ENCODE assay signal across 28 cellular contexts in genomic region chr7:141156446-141156845, GRCh38.
DNase-seq lines count a peak whose midpoint lies in the region; TF ChIP-seq lines count a peak whose summit lies in the region.
"Had no signal": no experiment of that assay in that cellular context is flagged by ENCODE, and none has a peak within 500 bp of the region (broad histone marks: within the 10 kb centered on the region; RNA-seq: fewer than 3 reads in every experiment).

No MANE protein-coding gene starts in this region.

- no peaks in the 10 kb centered on the region for H3K9me2 ChIP-seq in neural cell (ENCODE audit: insufficient read depth, low read length)

- DNase-seq in HFFc6 (no peak), NCI-H82 (lab: John Stamatoyannopoulos, UW) (peak; percentile 82), left ventricle myocardium inferior (no peak), germinal center (ENCODE audit: low spot score) (no peak), NCI-H2196 treated with DMSO at 0.1 percent for 48 hours (lab: John Stamatoyannopoulos, UW; ENCODE audit: unreplicated experiment) (no peak)
- DNase-seq: AML-193; C1 segment of cervical spinal cord; CD4-positive, alpha-beta memory T cell; COR-L47; DMS 273 treated with DMSO at 0.1 percent for 48 hours; DMS79; EL; GDM1; GOT3; MM.1S; NCI-H187; NCI-H2081 treated with DMSO at 0.1 percent for 48 hours; Peyer's patch; SIG-M5; SW 1271 had no signal

- no peaks in the 10 kb centered on the region for H3F3A ChIP-seq in neural cell (ENCODE audit: insufficient read depth, low read length, poor library complexity, severe bottlenecking)

- H3K36me3 ChIP-seq in BLaER1 treated with 17β-estradiol and CSF1 and Interleukin-3, amounts not matched to agents 10 nM and 100 nM, result no peaks in the 10 kb centered on the region
- H3K36me3 ChIP-seq in neural cell (ENCODE audit: insufficient read depth, low read length) (no peaks in the 10 kb centered on the region), left ventricle myocardium inferior (no peaks in the 10 kb centered on the region)
- H3K36me3 ChIP-seq: HAP-1, Peyer's patch had no signal

- H3K9me3 ChIP-seq in BLaER1 treated with 17β-estradiol and CSF1 and Interleukin-3, amounts not matched to agents 10 nM and 100 nM (replicated peaks in 1 of 11), result no peaks in the 10 kb centered on the region
- H3K9me3 ChIP-seq in neural cell (ENCODE audit: low read length), result no peaks in the 10 kb centered on the region
- H3K9me3 ChIP-seq in left ventricle myocardium inferior (replicated peaks), result no peaks in the 10 kb centered on the region
- H3K9me3 ChIP-seq: HAP-1, Peyer's patch had no signal

- no peak overlapping the region for H3K4me3 Mint-ChIP-seq in HFFc6
- H3K4me3 Mint-ChIP-seq: CD4-positive, alpha-beta memory T cell; IgD-negative memory B cell; T-helper 1 cell treated with Interleukin-12 subunit alpha and Interleukin-12 subunit beta and Interleukin-4 antibody, amounts not matched to agents 30 μg/mL and 1 μg/mL, for 36 hours had no signal

- intact Hi-C loops in left ventricle myocardium inferior (cut with micrococcal nuclease), result no loop called here

- TF ChIP-seq CTCF in HFFc6 (IDR thresholded peaks at IDR 0.05) (no peak), neural cell (IDR thresholded peaks at IDR 0.05; ENCODE audit: poor library complexity, severe bottlenecking) (no peak), left ventricle myocardium inferior (IDR thresholded peaks at IDR 0.05; ENCODE audit: borderline replicate concordance) (no peak)

- peaks cover 54% of the 10 kb centered on the region for H3K4me1 Mint-ChIP-seq in HFFc6 (ENCODE audit: low read depth)
- H3K4me1 Mint-ChIP-seq: CD4-positive, alpha-beta memory T cell had no signal

- H4K20me1 ChIP-seq in BLaER1 treated with 17β-estradiol and CSF1 and Interleukin-3, amounts not matched to agents 10 nM and 100 nM, result no peaks in the 10 kb centered on the region
- H4K20me1 ChIP-seq in neural cell (ENCODE audit: insufficient read depth), result no peaks in the 10 kb centered on the region

- H3K4me1 ChIP-seq in BLaER1 treated with 17β-estradiol and CSF1 and Interleukin-3, amounts not matched to agents 10 nM and 100 nM, result peaks cover 8 to 35% (median 32%) of the 10 kb centered on the region in 10 experiments; a peak in 19 of 20 replicates
- no peaks in the 10 kb centered on the region for H3K4me1 ChIP-seq in left ventricle myocardium inferior
- H3K4me1 ChIP-seq: Peyer's patch had no signal

- H2AFZ ChIP-seq in neural cell (ENCODE audit: low read depth, low read length), result no peak overlapping the region

- TF ChIP-seq RAD21 in neural cell (conservative IDR thresholded peaks at IDR 0.05), result peak; percentile 10

- H3K9ac ChIP-seq in BLaER1 treated with 17β-estradiol and CSF1 and Interleukin-3, amounts not matched to agents 10 nM and 100 nM, result peak overlapping the region in 4 of 11 experiments; percentile 19 to 54 (median 42); a peak in 6 of 22 replicates
- H3K9ac ChIP-seq in neural cell (ENCODE audit: low read length), result no peak overlapping the region
- H3K9ac ChIP-seq: KMS-11 had no signal

- peak overlapping the region in 8 of 11 experiments; percentile 41 to 83 (median 70); a peak in 16 of 22 replicates for H3K4me2 ChIP-seq in BLaER1 treated with 17β-estradiol and CSF1 and Interleukin-3, amounts not matched to agents 10 nM and 100 nM
- no peak overlapping the region for H3K4me2 ChIP-seq in neural cell (ENCODE audit: low read length)
- H3K4me2 ChIP-seq: KMS-11 had no signal

- H3K27ac Mint-ChIP-seq in HFFc6, result peak overlapping the region; percentile 7; the same call in 1 of the 2 replicates
- H3K27ac Mint-ChIP-seq: IgD-negative memory B cell; T-helper 1 cell treated with Interleukin-12 subunit alpha and Interleukin-12 subunit beta and Interleukin-4 antibody, amounts not matched to agents 30 μg/mL and 1 μg/mL, for 36 hours had no signal

- no peaks in the 10 kb centered on the region for H3K36me3 Mint-ChIP-seq in HFFc6 (ENCODE audit: low read depth)
- H3K36me3 Mint-ChIP-seq: CD4-positive, alpha-beta memory T cell; IgD-negative memory B cell had no signal

- H3K27me3 ChIP-seq in BLaER1 treated with 17β-estradiol and CSF1 and Interleukin-3, amounts not matched to agents 10 nM and 100 nM, result no peaks in the 10 kb centered on the region
- H3K27me3 ChIP-seq in neural cell (ENCODE audit: insufficient read depth, low read depth, low read length), result no peaks in the 10 kb centered on the region
- no peaks in the 10 kb centered on the region for H3K27me3 ChIP-seq in left ventricle myocardium inferior (ENCODE audit: low read depth)
- H3K27me3 ChIP-seq: Peyer's patch had no signal

- H3K4me3 ChIP-seq in BLaER1 treated with 17β-estradiol and CSF1 and Interleukin-3, amounts not matched to agents 10 nM and 100 nM, result no peak overlapping the region
- H3K4me3 ChIP-seq in neural cell (ENCODE audit: low read length) (peak overlapping the region; percentile 40), left ventricle myocardium inferior (no peak overlapping the region)
- H3K4me3 ChIP-seq: HAP-1, Peyer's patch, SK-N-MC had no signal

- peaks cover 23% of the 10 kb centered on the region for H3K79me2 ChIP-seq in neural cell (replicated peaks; ENCODE audit: insufficient read depth, low read length)

- peaks cover 4% of the 10 kb centered on the region for H3K27me3 Mint-ChIP-seq in HFFc6 (ENCODE audit: insufficient read depth)

- TF ChIP-seq EP300 in neural cell (conservative IDR thresholded peaks at IDR 0.05; ENCODE audit: poor library complexity, severe bottlenecking), result peak; percentile 74

- peaks cover 17% of the 10 kb centered on the region; the same call in 1 of the 2 replicates for H3K9me3 Mint-ChIP-seq in HFFc6
- H3K9me3 Mint-ChIP-seq: T-helper 1 cell treated with Interleukin-12 subunit alpha and Interleukin-12 subunit beta and Interleukin-4 antibody, amounts not matched to agents 30 μg/mL and 1 μg/mL, for 36 hours had no signal

- H3K27ac ChIP-seq in BLaER1 treated with 17β-estradiol and CSF1 and Interleukin-3, amounts not matched to agents 10 nM and 100 nM, result peak overlapping the region in 6 of 11 experiments; percentile 67 to 78 (median 72); a peak in 13 of 22 replicates
- H3K27ac ChIP-seq in neural cell (ENCODE audit: low read length), result peak overlapping the region; percentile 72
- H3K27ac ChIP-seq in left ventricle myocardium inferior (replicated peaks), result no peak overlapping the region
- H3K27ac ChIP-seq: HL-60, KMS-11, Peyer's patch, SK-N-MC had no signal

TF ChIP-seq in neural cell, 6 proteins besides CTCF, POLR2A, EP300 and RAD21:
- no peak for TF ChIP-seq SMC3 (conservative IDR thresholded peaks at IDR 0.05; ENCODE audit: poor library complexity)
- TF ChIP-seq POLR2AphosphoS5 (IDR thresholded peaks at IDR 0.05), result peak; percentile 76
- TF ChIP-seq REST (IDR thresholded peaks at IDR 0.05; ENCODE audit: borderline replicate concordance), result peak; percentile 61
- no peak for TF ChIP-seq MXI1 (conservative IDR thresholded peaks at IDR 0.05; ENCODE audit: poor library complexity, severe bottlenecking)
- no peak for TF ChIP-seq TAF1 (IDR thresholded peaks at IDR 0.05; ENCODE audit: low read depth)
- no peak for TF ChIP-seq EZH2 (IDR thresholded peaks at IDR 0.05; ENCODE audit: borderline replicate concordance, insufficient read depth, low read length, poor library complexity, severe bottlenecking)
